12 cellular contexts compared by ENCODE assay signal in genomic region chr3:65039754-65040210, GRCh38.
DNase-seq lines count a peak whose midpoint lies in the region; ATAC-seq and TF ChIP-seq lines count a peak whose summit lies in the region.
"Had no signal": no experiment of that assay in that cellular context is flagged by ENCODE, and none has a peak within 500 bp of the region (broad histone marks: within the 10 kb centered on the region; RNA-seq: fewer than 3 reads in every experiment).

No MANE protein-coding gene starts in this region.

- H3K27me3 ChIP-seq in naive thymus-derived CD4-positive, alpha-beta T cell (ENCODE audit: control insufficient read depth in 2 of 2, insufficient read depth in 2 of 2, low read length in 2 of 2) = no peaks in the 10 kb centered on the region

- no peaks in the 10 kb centered on the region for H3K9me3 ChIP-seq in naive thymus-derived CD4-positive, alpha-beta T cell (ENCODE audit: control insufficient read depth in 2 of 3, low read length in 3 of 3)

- H3K4me3 Mint-ChIP-seq in naive thymus-derived CD4-positive, alpha-beta T cell = no peak overlapping the region
- H3K4me3 Mint-ChIP-seq in HFFc6 = no peak overlapping the region
- H3K4me3 Mint-ChIP-seq: activated naive CD4-positive, alpha-beta T cell treated with anti-CD3 and anti-CD28 coated beads, Interleukin-2, amount 50 U/mL, for 24 hours; WTC11 had no signal

- no peak overlapping the region for H3K27ac ChIP-seq in naive thymus-derived CD4-positive, alpha-beta T cell (ENCODE audit: low read depth, low read length)

- no peak overlapping the region for H3K4me3 ChIP-seq in cardiac fibroblast (replicated peaks in 1 of 2; ENCODE audit: low read depth in 2 of 2, low read length in 2 of 2)
- H3K4me3 ChIP-seq in naive thymus-derived CD4-positive, alpha-beta T cell (ENCODE audit: low read length) = no peak overlapping the region

- CTCF ChIA-PET in naive thymus-derived CD4-positive, alpha-beta T cell (lab: Charles Lee) = no interaction called here

- no peak for TF ChIP-seq CTCF in cardiac fibroblast (IDR thresholded peaks at IDR 0.05; ENCODE audit: low read depth, low read length)
- TF ChIP-seq CTCF in HFFc6 (IDR thresholded peaks at IDR 0.05) = no peak

- no peaks in the 10 kb centered on the region for H3K4me1 ChIP-seq in naive thymus-derived CD4-positive, alpha-beta T cell (ENCODE audit: control insufficient read depth in 2 of 2, insufficient read depth in 2 of 2, low read length in 2 of 2)

- intact Hi-C loops in naive thymus-derived CD4-positive, alpha-beta T cell (cut with micrococcal nuclease) = no loop called here

- H3K9me3 Mint-ChIP-seq in naive thymus-derived CD4-positive, alpha-beta T cell = peaks cover 0 to 18% (median 4%) of the 10 kb centered on the region in 11 donors
- H3K9me3 Mint-ChIP-seq in HFFc6 = peaks cover 43% of the 10 kb centered on the region

- no peak overlapping the region for H3K27ac Mint-ChIP-seq in naive thymus-derived CD4-positive, alpha-beta T cell
- no peak overlapping the region for H3K27ac Mint-ChIP-seq in HFFc6
- H3K27ac Mint-ChIP-seq: activated naive CD4-positive, alpha-beta T cell treated with anti-CD3 and anti-CD28 coated beads, Interleukin-2, amount 50 U/mL, for 24 hours; WTC11 had no signal

- no peak for ATAC-seq in naive thymus-derived CD4-positive, alpha-beta T cell
- no peak for ATAC-seq in GM18520 (IDR thresholded peaks at IDR 0.05; ENCODE audit: unreplicated experiment)
- ATAC-seq: WTC11 had no signal

- H3K27me3 Mint-ChIP-seq in naive thymus-derived CD4-positive, alpha-beta T cell = no peaks in the 10 kb centered on the region
- H3K27me3 Mint-ChIP-seq in HFFc6 (ENCODE audit: insufficient read depth) = no peaks in the 10 kb centered on the region
- H3K27me3 Mint-ChIP-seq: activated naive CD4-positive, alpha-beta T cell treated with anti-CD3 and anti-CD28 coated beads, Interleukin-2, amount 50 U/mL, for 24 hours had no signal

- POLR2A ChIA-PET in naive thymus-derived CD4-positive, alpha-beta T cell (lab: Charles Lee) = no interaction called here

- DNase-seq in CMK (ENCODE audit: low read depth) = peak; percentile 25
- DNase-seq in RPMI7951 (ENCODE audit: low read depth) = peak; percentile 92
- DNase-seq in cardiac fibroblast (ENCODE audit: low read depth in 2 of 2) = peak; percentile 16 to 32
- peak; percentile 48 to 78 for DNase-seq in lung microvascular endothelial cell (ENCODE audit: low read depth in 2 of 2)
- DNase-seq in naive thymus-derived CD4-positive, alpha-beta T cell = no peak
- DNase-seq in HFFc6 = no peak
- DNase-seq in cerebellum (ENCODE audit: low spot score) = no peak
- DNase-seq: NK-92 treated with Interleukin-12 subunit alpha and Interleukin-12 subunit beta, amount 100 ng/mL, for 24 hours; occipital lobe had no signal

- no peaks in the 10 kb centered on the region for H3K4me1 Mint-ChIP-seq in naive thymus-derived CD4-positive, alpha-beta T cell
- no peaks in the 10 kb centered on the region for H3K4me1 Mint-ChIP-seq in HFFc6 (ENCODE audit: low read depth)
- H3K4me1 Mint-ChIP-seq: activated naive CD4-positive, alpha-beta T cell treated with anti-CD3 and anti-CD28 coated beads, Interleukin-2, amount 50 U/mL, for 24 hours; WTC11 had no signal

- H3K36me3 Mint-ChIP-seq in naive thymus-derived CD4-positive, alpha-beta T cell = no peaks in the 10 kb centered on the region
- H3K36me3 Mint-ChIP-seq in HFFc6 (ENCODE audit: low read depth) = no peaks in the 10 kb centered on the region
- H3K36me3 Mint-ChIP-seq: activated naive CD4-positive, alpha-beta T cell treated with anti-CD3 and anti-CD28 coated beads, Interleukin-2, amount 50 U/mL, for 24 hours; WTC11 had no signal

- H3K36me3 ChIP-seq in naive thymus-derived CD4-positive, alpha-beta T cell (ENCODE audit: control insufficient read depth in 2 of 3, insufficient read depth in 3 of 3, low read length in 3 of 3) = no peaks in the 10 kb centered on the region

Comparison
In these comparisons a context has a peak if more than half of its experiments do, and no peak if none do; other contexts are left out.
1. DNase-seq: peak in CMK (single experiment), RPMI7951 (single experiment), cardiac fibroblast (2 of 2) and lung microvascular endothelial cell (2 of 2); none in naive thymus-derived CD4-positive, alpha-beta T cell (0 of 9), HFFc6 (single experiment) and cerebellum (single experiment).